Comparison of ENCODE assay signal across 9 cellular contexts in the genomic region with DNA sequence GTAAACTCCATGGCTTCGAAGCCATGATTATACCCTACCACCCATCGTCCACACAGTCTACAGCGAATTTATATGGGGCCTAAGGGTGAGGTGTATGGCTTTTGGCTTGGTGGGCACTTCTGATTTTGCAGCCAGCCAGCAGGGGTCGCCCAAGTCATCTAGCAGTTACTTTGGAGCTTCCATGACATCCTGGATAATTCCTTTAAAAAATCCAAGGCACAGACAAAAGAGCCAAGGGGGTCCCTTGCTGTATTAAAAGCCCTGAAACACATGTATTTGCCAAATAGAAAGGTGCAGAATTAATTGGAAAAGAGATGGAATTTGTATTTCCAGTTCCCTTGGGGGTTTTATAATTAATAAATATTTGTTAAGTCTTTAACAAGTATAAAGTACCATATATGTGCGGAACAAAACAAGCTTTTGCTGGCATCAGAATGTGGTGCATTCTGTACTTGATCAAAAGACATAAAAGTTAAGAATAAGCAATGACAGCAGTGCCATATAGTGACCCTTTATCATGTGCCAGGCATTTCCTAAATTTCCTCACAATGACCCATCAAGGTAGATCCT.
A peak's percentile ranks its signal among the peaks of the same experiment; 100 is the strongest.
DNase-seq lines count a peak whose midpoint lies in the region; ATAC-seq and TF ChIP-seq lines count a peak whose summit lies in the region.
"Had no signal": no experiment of that assay in that cellular context is flagged by ENCODE, and none has a peak within 500 bp of the region (broad histone marks: within the 10 kb centered on the region; RNA-seq: fewer than 3 reads in every experiment).

No MANE protein-coding gene starts in this region.

- H3K27ac Mint-ChIP-seq in activated naive CD4-positive, alpha-beta T cell treated with anti-CD3 and anti-CD28 coated beads for 36 hours = no peak overlapping the region
- no peak overlapping the region for H3K27ac Mint-ChIP-seq in activated naive CD4-positive, alpha-beta T cell treated with anti-CD3 and anti-CD28 coated beads, Interleukin-2, amount 10 ng/mL, durations not matched to agents 7 days and 5 days
- H3K27ac Mint-ChIP-seq: dendritic cell treated with granulocyte-macrophage colony-stimulating factor and Interleukin-4, amounts not matched to agents 40 ng/mL and 50 ng/mL, for 4 days had no signal

- DNase-seq in activated naive CD4-positive, alpha-beta T cell treated with anti-CD3 and anti-CD28 coated beads for 36 hours = peak; percentile 58
- no peak for DNase-seq in activated naive CD4-positive, alpha-beta T cell treated with Interleukin-2 at 50 U/mL for 16 hours
- peak; percentile 81 for DNase-seq in NCI-H2227 (lab: John Stamatoyannopoulos, UW; ENCODE audit: unreplicated experiment)
- peak; percentile 56 for DNase-seq in activated naive CD4-positive, alpha-beta T cell treated with anti-CD3 and anti-CD28 coated beads, Interleukin-2, amount 10 ng/mL, durations not matched to agents 7 days and 5 days
- DNase-seq in heart right ventricle = peak; percentile 72 to 81
- DNase-seq in renal cortical epithelial cell (ENCODE audit: low read depth) = peak; percentile 40

- no peak overlapping the region for H3K4me3 ChIP-seq in heart right ventricle

- TF ChIP-seq CTCF in heart right ventricle (IDR thresholded peaks at IDR 0.05) = peak; percentile 77 to 95 (median 87)

- H3K4me3 Mint-ChIP-seq in activated naive CD4-positive, alpha-beta T cell treated with anti-CD3 and anti-CD28 coated beads for 36 hours = no peak overlapping the region
- H3K4me3 Mint-ChIP-seq in activated naive CD4-positive, alpha-beta T cell treated with anti-CD3 and anti-CD28 coated beads, Interleukin-2, amount 10 ng/mL, durations not matched to agents 7 days and 5 days = no peak overlapping the region
- H3K4me3 Mint-ChIP-seq: dendritic cell treated with granulocyte-macrophage colony-stimulating factor and Interleukin-4, amounts not matched to agents 40 ng/mL and 50 ng/mL, for 4 days had no signal

- no peaks in the 10 kb centered on the region for H3K36me3 Mint-ChIP-seq in activated naive CD4-positive, alpha-beta T cell treated with anti-CD3 and anti-CD28 coated beads for 36 hours (ENCODE audit: low read depth)
- H3K36me3 Mint-ChIP-seq in activated naive CD4-positive, alpha-beta T cell treated with anti-CD3 and anti-CD28 coated beads, Interleukin-2, amount 10 ng/mL, durations not matched to agents 7 days and 5 days = no peaks in the 10 kb centered on the region

- ATAC-seq in heart right ventricle (peak in 7 of 8 donors; percentile 50 to 73 (median 71)), HG02763 (IDR thresholded peaks at IDR 0.05; ENCODE audit: unreplicated experiment) (no peak), HG03342 (IDR thresholded peaks at IDR 0.05; ENCODE audit: unreplicated experiment) (no peak)

- 51 to 55% methylated on average over 5 of the region's 5 CpGs for WGBS in heart right ventricle, 2 donors

- H3K27ac ChIP-seq in heart right ventricle = no peak overlapping the region

- no peaks in the 10 kb centered on the region for H3K27me3 Mint-ChIP-seq in activated naive CD4-positive, alpha-beta T cell treated with anti-CD3 and anti-CD28 coated beads for 36 hours (ENCODE audit: low read depth)
- H3K27me3 Mint-ChIP-seq in activated naive CD4-positive, alpha-beta T cell treated with anti-CD3 and anti-CD28 coated beads, Interleukin-2, amount 10 ng/mL, durations not matched to agents 7 days and 5 days = peaks cover 11% of the 10 kb centered on the region
- H3K27me3 Mint-ChIP-seq: dendritic cell treated with granulocyte-macrophage colony-stimulating factor and Interleukin-4, amounts not matched to agents 40 ng/mL and 50 ng/mL, for 4 days had no signal

- intact Hi-C loops in activated naive CD4-positive, alpha-beta T cell treated with anti-CD3 and anti-CD28 coated beads for 36 hours (cut with micrococcal nuclease) = loop anchor here (1.0 to 5.0 kb wide), 3 partner anchors 32 to 542 kb away; no protein-coding TSS in a partner anchor
- intact Hi-C loops in heart right ventricle (cut with DNase I) = loop anchor here (1.0 to 10.0 kb wide), 7 partner anchors 59 to 543 kb away; no protein-coding TSS in a partner anchor

- CTCF ChIA-PET in activated naive CD4-positive, alpha-beta T cell treated with anti-CD3 and anti-CD28 coated beads for 36 hours (lab: Charles Lee) = interaction anchor here (0.7 to 1.5 kb wide), 12 partner anchors 9 to 541 kb away, joined by 3 to 5 read pairs (median 3); no protein-coding TSS in a partner anchor
- CTCF ChIA-PET in activated naive CD4-positive, alpha-beta T cell treated with anti-CD3 and anti-CD28 coated beads, Interleukin-2, amount 10 ng/mL, durations not matched to agents 7 days and 5 days (lab: Charles Lee) = interaction anchor here (1.2 to 3.4 kb wide), 8 partner anchors 24 to 544 kb away, joined by 3 to 30 read pairs (median 6); no protein-coding TSS in a partner anchor

- H3K4me1 ChIP-seq in heart right ventricle = peaks cover 0 to 31% (median 7%) of the 10 kb centered on the region in 9 donors

- no peaks in the 10 kb centered on the region for H3K9me3 Mint-ChIP-seq in activated naive CD4-positive, alpha-beta T cell treated with anti-CD3 and anti-CD28 coated beads for 36 hours
- H3K9me3 Mint-ChIP-seq in activated naive CD4-positive, alpha-beta T cell treated with anti-CD3 and anti-CD28 coated beads, Interleukin-2, amount 10 ng/mL, durations not matched to agents 7 days and 5 days = no peaks in the 10 kb centered on the region
- H3K9me3 Mint-ChIP-seq: dendritic cell treated with granulocyte-macrophage colony-stimulating factor and Interleukin-4, amounts not matched to agents 40 ng/mL and 50 ng/mL, for 4 days had no signal

- no peaks in the 10 kb centered on the region for H3K27me3 ChIP-seq in heart right ventricle

- no peaks in the 10 kb centered on the region for H3K4me1 Mint-ChIP-seq in activated naive CD4-positive, alpha-beta T cell treated with anti-CD3 and anti-CD28 coated beads for 36 hours (ENCODE audit: low read depth)
- H3K4me1 Mint-ChIP-seq in activated naive CD4-positive, alpha-beta T cell treated with anti-CD3 and anti-CD28 coated beads, Interleukin-2, amount 10 ng/mL, durations not matched to agents 7 days and 5 days = no peaks in the 10 kb centered on the region

- H3K9me3 ChIP-seq in heart right ventricle = no peaks in the 10 kb centered on the region

- no peaks in the 10 kb centered on the region for H3K36me3 ChIP-seq in heart right ventricle

Comparison
In these comparisons a context has a peak if more than half of its experiments do, and no peak if none do; other contexts are left out.
1. ATAC-seq: peak in heart right ventricle (7 of 8); none in HG02763 (single experiment) and HG03342 (single experiment).